In the genomic region with DNA sequence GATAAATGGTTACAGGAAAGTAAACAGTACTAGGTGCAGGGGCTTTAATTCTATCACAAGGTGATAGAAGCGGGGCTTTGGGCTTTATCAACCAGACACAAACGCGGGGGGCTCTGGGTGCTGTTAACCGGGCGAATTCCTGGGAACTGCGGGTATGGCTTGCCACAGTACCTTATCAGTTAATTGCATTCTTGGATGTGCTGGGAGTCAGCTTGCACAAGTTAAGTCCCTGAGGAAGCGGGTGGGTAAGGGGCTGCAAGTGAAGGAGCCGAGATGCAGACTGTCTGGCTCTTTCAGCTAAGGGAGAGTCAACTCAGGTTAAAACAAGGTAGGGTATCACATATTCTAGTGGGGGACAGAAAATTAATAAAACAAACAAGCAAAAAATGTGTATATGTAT, we compare ENCODE assay signal across 9 cellular contexts. TPM values are rescaled to one million over a fixed set of nuclear protein-coding genes. Genes with fewer than 3 reads are reported as not detected.
DNase-seq lines count a peak whose midpoint lies in the region; ATAC-seq and TF ChIP-seq lines count a peak whose summit lies in the region.
"Had no signal": no experiment of that assay in that cellular context is flagged by ENCODE, and none has a peak within 500 bp of the region (broad histone marks: within the 10 kb centered on the region; RNA-seq: fewer than 3 reads in every experiment).

No MANE protein-coding gene starts in this region.

- TF ChIP-seq POLR2A in spleen (IDR thresholded peaks at IDR 0.05): no peak

- intact Hi-C loops in spleen (cut with DNase I; ENCODE audit: low total_unique reads): loop anchor here (10.0 kb wide), 1 partner anchor 157 kb away; no protein-coding TSS in a partner anchor

- peaks cover 47% of the 10 kb centered on the region for H3K36me3 Mint-ChIP-seq in activated T-helper 17 cell treated with anti-CD3 and anti-CD28 coated beads, Interleukin-2, amount 50 U/mL, for 72 hours (ENCODE audit: low read depth)

- in situ Hi-C loops in GM23248 (cut with MboI): no loop called here

- H3K36me3 ChIP-seq in GM23248 (ENCODE audit: low read depth) (no peaks in the 10 kb centered on the region), iPS-15b (ENCODE audit: control insufficient read depth, insufficient read depth, low read length) (no peaks in the 10 kb centered on the region), spleen (peaks cover 0 to 31% (median 8%) of the 10 kb centered on the region in 6 donors)

- H2AFZ ChIP-seq in GM23248: peak overlapping the region; percentile 77

- H3K79me2 ChIP-seq in GM23248 (ENCODE audit: insufficient read depth): no peaks in the 10 kb centered on the region

- H3K4me3 Mint-ChIP-seq in activated T-helper 17 cell treated with anti-CD3 and anti-CD28 coated beads, Interleukin-2, amount 50 U/mL, for 72 hours: peak overlapping the region; percentile 93

- H3K9ac ChIP-seq in GM23248 (no peak overlapping the region), iPS-15b (ENCODE audit: low read depth, low read length) (no peak overlapping the region)

- peak overlapping the region; percentile 70 for H3K4me2 ChIP-seq in GM23248 (ENCODE audit: unreplicated experiment)

- H4K20me1 ChIP-seq in GM23248 (ENCODE audit: insufficient read depth): no peaks in the 10 kb centered on the region

- H3F3A ChIP-seq in GM23248 (ENCODE audit: insufficient read depth): no peaks in the 10 kb centered on the region

- 30 to 31% methylated on average over 8 of the region's 8 CpGs for WGBS in GM23248 (ENCODE audit: low coverage in 1 of 2, low lambda C conversion rate in 2 of 2, missing lambda C conversion rate in 2 of 2), 2 experiments
- 0 to 8% (median 4%) methylated on average over 8 of the region's 8 CpGs for WGBS in spleen, 5 donors

- H3K9me3 Mint-ChIP-seq in activated T-helper 17 cell treated with anti-CD3 and anti-CD28 coated beads, Interleukin-2, amount 50 U/mL, for 72 hours: no peaks in the 10 kb centered on the region

- TF ChIP-seq CTCF in spleen (IDR thresholded peaks at IDR 0.05 in 8 of 11, conservative IDR thresholded peaks at IDR 0.05 in 3 of 11): no peak

- H3K4me1 ChIP-seq in GM23248 (ENCODE audit: insufficient read depth) (no peaks in the 10 kb centered on the region; the same call in 1 of the 2 replicates), iPS-15b (ENCODE audit: control insufficient read depth, insufficient read depth, low read length) (no peaks in the 10 kb centered on the region), spleen (peaks cover 16 to 88% (median 58%) of the 10 kb centered on the region in 6 donors)

- peak; percentile 8 for ATAC-seq in activated T-helper 17 cell treated with anti-CD3 and anti-CD28 coated beads, Interleukin-2, amount 50 U/mL, for 72 hours (replicated peaks)
- ATAC-seq in GM21367 (IDR thresholded peaks at IDR 0.05; ENCODE audit: unreplicated experiment) (no peak), esophagus mucosa (no peak)

- H3K4me3 ChIP-seq in GM23248: peak overlapping the region; percentile 60
- peak overlapping the region; percentile 45 for H3K4me3 ChIP-seq in iPS-15b (ENCODE audit: low read depth, low read length)
- H3K4me3 ChIP-seq in spleen: peak overlapping the region; percentile 39 to 80 (median 64)

- H3K27me3 Mint-ChIP-seq in activated T-helper 17 cell treated with anti-CD3 and anti-CD28 coated beads, Interleukin-2, amount 50 U/mL, for 72 hours: no peaks in the 10 kb centered on the region

- H3K27ac ChIP-seq in GM23248 (no peak overlapping the region), spleen (peak overlapping the region; percentile 81 to 91 (median 90))

- no peaks in the 10 kb centered on the region for H3K9me2 ChIP-seq in GM23248 (ENCODE audit: insufficient read depth)

- DNase-seq in GM23248 (no peak), spleen (no peak), 8988T (no peak), KG1 (lab: John Stamatoyannopoulos, UW) (no peak)

- H3K27me3 ChIP-seq in GM23248 (replicated peaks; ENCODE audit: insufficient read depth) (no peaks in the 10 kb centered on the region), iPS-15b (ENCODE audit: control insufficient read depth, insufficient read depth, low read length) (peaks cover 2% of the 10 kb centered on the region), spleen (replicated peaks in 1 of 7) (no peaks in the 10 kb centered on the region)

- no peaks in the 10 kb centered on the region for H3K9me3 ChIP-seq in GM23248 (ENCODE audit: low read depth)
- no peaks in the 10 kb centered on the region for H3K9me3 ChIP-seq in iPS-15b (ENCODE audit: control insufficient read depth, insufficient read depth, low read length)
- no peaks in the 10 kb centered on the region for H3K9me3 ChIP-seq in spleen

- H3K27ac Mint-ChIP-seq in activated T-helper 17 cell treated with anti-CD3 and anti-CD28 coated beads, Interleukin-2, amount 50 U/mL, for 72 hours: peak overlapping the region; percentile 96

- H3K4me1 Mint-ChIP-seq in activated T-helper 17 cell treated with anti-CD3 and anti-CD28 coated beads, Interleukin-2, amount 50 U/mL, for 72 hours: peaks cover 41% of the 10 kb centered on the region

RNA-seq across cellular contexts. Expression of a gene that starts 0.7 kb away (rescaled TPM):
- not detected in 2 replicates for total RNA-seq in GM23248 (2014; rRNA removed; shearing (Covaris generic))
- polyA plus RNA-seq in GM23248 (2016; fragmentation: Nextera tagmentation; extraction: Ambion mirVana) (0.03 TPM in 1 of 2 replicates, not detected in the other), spleen (10 to 100 TPM; 14.5 to 28.5 (median 15.8) TPM)
- total RNA-seq in activated T-helper 17 cell treated with anti-CD3 and anti-CD28 coated beads, Interleukin-2, amount 50 U/mL, for 72 hours: 10 to 100 TPM; 31.3 to 36.5 TPM
- total RNA-seq in spleen (10 to 100 TPM; 28.3 to 63.5 (median 40.0) TPM), esophagus mucosa (1.0 TPM)

RNA-seq across cellular contexts. Expression of a gene that starts 22.3 kb away (rescaled TPM):
- total RNA-seq in GM23248 (2014; rRNA removed; shearing (Covaris generic)): not detected in 2 replicates
- not detected in 2 replicates for polyA plus RNA-seq in GM23248 (2016; fragmentation: Nextera tagmentation; extraction: Ambion mirVana)
- total RNA-seq in activated T-helper 17 cell treated with anti-CD3 and anti-CD28 coated beads, Interleukin-2, amount 50 U/mL, for 72 hours: not detected
- under 1 TPM in 3 of 7 donors, not detected in 4; 0.14 to 0.50 (median 0.24) TPM for total RNA-seq in spleen
- under 1 TPM in 2 of 3 donors, not detected in 1; 0.02 to 0.03 TPM for polyA plus RNA-seq in spleen
- total RNA-seq in esophagus mucosa: not detected
- total RNA-seq: T-helper 1 cell treated with Interleukin-12 subunit alpha and Interleukin-12 subunit beta and Interleukin-4 antibody, amounts not matched to agents 30 ng/mL and 1 ng/mL, for 36 hours had no signal

Comparison
In these comparisons a context has a peak if more than half of its experiments do, and no peak if none do; other contexts are left out.
1. RNA of a gene that starts 0.7 kb away (total RNA-seq): 28.3 to 63.5 TPM in spleen and 31.3 to 36.5 TPM in activated T-helper 17 cell treated with anti-CD3 and anti-CD28 coated beads, Interleukin-2, amount 50 U/mL, for 72 hours; 1.0 TPM in esophagus mucosa (single experiment) and not detected in GM23248; every median in the first group is over 10 times any median in the second.
2. Peak in every context shown above with its lines, with median percentiles within 50 percentile points of each other: H3K4me3 ChIP-seq.